Comparison of ENCODE assay signal across 8 cellular contexts in genomic region chr7:105388373-105389089, GRCh38. TPM values are rescaled to one million over a fixed set of nuclear protein-coding genes. Genes with fewer than 3 reads are reported as not detected.
DNase-seq lines count a peak whose midpoint lies in the region; ATAC-seq and TF ChIP-seq lines count a peak whose summit lies in the region.

Gene SRPK2 (minus strand): TSS chr7:105388921.

- BruUV-seq in Caco-2 (replicated peaks; lab: Mats Ljungman, UMichigan), result no TSS peak

- H3K4me3 ChIP-seq in Caco-2 (ENCODE audit: low read depth, low read length), result peak within 1 kb of the TSS; percentile 95

- TF ChIP-seq CTCF in Caco-2 (IDR thresholded peaks at IDR 0.05; ENCODE audit: insufficient read depth in 1 of 2, low read depth in 1 of 2, low read length in 1 of 2, severe bottlenecking in 1 of 2, unreplicated experiment in 1 of 2) (no peak), RWPE1 (conservative IDR thresholded peaks at IDR 0.05; ENCODE audit: low read depth) (no peak)

- H3K27me3 ChIP-seq in Caco-2 (replicated peaks; ENCODE audit: control insufficient read depth, insufficient read depth, low read length), result no peaks in the 10 kb centered on the region

- intact Hi-C loops in Caco-2 (cut with micrococcal nuclease; ENCODE audit: unreplicated experiment), result no loop called here

- ATAC-seq in GM19397 (IDR thresholded peaks at IDR 0.05; ENCODE audit: unreplicated experiment), result peak; percentile 71
- ATAC-seq in HG03571 (IDR thresholded peaks at IDR 0.05; ENCODE audit: unreplicated experiment), result peak; percentile 70

- H3K27ac Mint-ChIP-seq in Caco-2 (ENCODE audit: unreplicated experiment), result peak within 1 kb of the TSS; percentile 94

- no peaks in the 10 kb centered on the region for H3K27me3 Mint-ChIP-seq in Caco-2 (ENCODE audit: insufficient read depth, unreplicated experiment)

- H3K36me3 ChIP-seq in Caco-2 (ENCODE audit: control insufficient read depth, insufficient read depth, low read length), result no peaks in the 10 kb centered on the region

- peak within 1 kb of the TSS; percentile 99 for H3K4me3 Mint-ChIP-seq in Caco-2 (ENCODE audit: unreplicated experiment)

- H3K4me1 ChIP-seq in Caco-2, result no peaks in the 10 kb centered on the region; the same call in 1 of the 2 replicates

- POLR2A ChIA-PET in Caco-2 (lab: Charles Lee), result no interaction called here
- POLR2A ChIA-PET in RWPE1 (lab: Yijun Ruan, JAX; ENCODE audit: low non-redundant PET), result no interaction called here

- H3K27ac ChIP-seq in RWPE1 (peak within 1 kb of the TSS; percentile 76), substantia nigra (ENCODE audit: low read depth, low read length, poor library complexity, severe bottlenecking) (peak within 1 kb of the TSS; percentile 61)

- no peaks in the 10 kb centered on the region for H3K9me3 Mint-ChIP-seq in Caco-2 (ENCODE audit: unreplicated experiment)

- H3K36me3 Mint-ChIP-seq in Caco-2 (ENCODE audit: insufficient read depth, unreplicated experiment), result no peaks in the 10 kb centered on the region

- CTCF ChIA-PET in Caco-2 (lab: Charles Lee) (no interaction called here), RWPE1 (lab: Yijun Ruan, JAX) (no interaction called here)

- H3K4me1 Mint-ChIP-seq in Caco-2 (ENCODE audit: low read depth, unreplicated experiment), result no peaks in the 10 kb centered on the region

- DNase-seq in Caco-2, result peak; percentile 84 to 86
- peak; percentile 70 for DNase-seq in RWPE1 (ENCODE audit: low spot score)
- DNase-seq in activated naive CD4-positive, alpha-beta T cell (lab: John Stamatoyannopoulos, UW), result peak; percentile 38 to 74 (median 50)
- peak; percentile 81 for DNase-seq in germinal center (ENCODE audit: low spot score)
- peak; percentile 70 for DNase-seq in occipital lobe (lab: John Stamatoyannopoulos, UW)
- peak in 48 of 49 donors; percentile 28 to 88 (median 68) for DNase-seq in substantia nigra (lab: John Stamatoyannopoulos, UW)

- H3K9me3 ChIP-seq in Caco-2, result no peaks in the 10 kb centered on the region

RNA-seq across cellular contexts. Expression of gene SRPK2, which starts in this region (rescaled TPM):
- 39.9 and 44.7 TPM in 2 replicates for total RNA-seq in Caco-2 (2022)
- 226 TPM for total RNA-seq in occipital lobe

Comparison
In these comparisons a context has a peak if more than half of its experiments do, and no peak if none do; other contexts are left out.
1. Peak in every context shown above with its lines: DNase-seq, ATAC-seq, H3K4me3 ChIP-seq and H3K27ac ChIP-seq.